Comparison of ENCODE assay signal across 8 cellular contexts in genomic region chr10:102502029-102502336, GRCh38. TPM values are rescaled to one million over a fixed set of nuclear protein-coding genes. Genes with fewer than 3 reads are reported as not detected.
DNase-seq lines count a peak whose midpoint lies in the region; ATAC-seq lines count a peak whose summit lies in the region.

No MANE protein-coding gene starts in this region.

- DNase-seq in GM04504 (ENCODE audit: low read depth) (peak; percentile 99), NCI-H1048 (lab: John Stamatoyannopoulos, UW) (peak; percentile 93), SK-N-DZ (ENCODE audit: low spot score) (peak; percentile 99), glomerular visceral epithelial cell (ENCODE audit: extremely low spot score) (peak; percentile 100), occipital lobe (lab: John Stamatoyannopoulos, UW) (peak; percentile 100)
- DNase-seq in activated naive CD4-positive, alpha-beta T cell treated with anti-CD3 and anti-CD28 coated beads, Interleukin-2, amount 50 U/mL, for 72 hours (ENCODE audit: low spot score in 2 of 2) = peak; percentile 99

- peak overlapping the region; percentile 93 for H3K27ac ChIP-seq in temporal lobe (ENCODE audit: low read depth, low read length)

- no peaks in the 10 kb centered on the region for H3K9me3 Mint-ChIP-seq in activated naive CD4-positive, alpha-beta T cell treated with anti-CD3 and anti-CD28 coated beads, Interleukin-2, amount 50 U/mL, for 72 hours

- H3K36me3 Mint-ChIP-seq in activated naive CD4-positive, alpha-beta T cell treated with anti-CD3 and anti-CD28 coated beads, Interleukin-2, amount 50 U/mL, for 72 hours = no peaks in the 10 kb centered on the region

- no peak overlapping the region for H3K27ac Mint-ChIP-seq in activated naive CD4-positive, alpha-beta T cell treated with anti-CD3 and anti-CD28 coated beads, Interleukin-2, amount 50 U/mL, for 72 hours

- ATAC-seq in HG02588 (IDR thresholded peaks at IDR 0.05; ENCODE audit: unreplicated experiment) = peak; percentile 70
- peak; percentile 78 to 83 for ATAC-seq in activated naive CD4-positive, alpha-beta T cell treated with anti-CD3 and anti-CD28 coated beads, Interleukin-2, amount 50 U/mL, for 72 hours

RNA-seq across cellular contexts. Expression of gene ACTR1A, which starts 0.5 kb away (rescaled TPM):
- 149 and 157 TPM in 2 replicates for polyA plus RNA-seq in SK-N-DZ (2014; cell fraction: cytosol; rRNA removed)
- 83.3 and 95.2 TPM in 2 replicates for polyA plus RNA-seq in SK-N-DZ (2014; cell fraction: nucleus; rRNA removed)
- total RNA-seq in activated naive CD4-positive, alpha-beta T cell treated with anti-CD3 and anti-CD28 coated beads, Interleukin-2, amount 50 U/mL, for 72 hours = 10 to 100 TPM; 48.9 to 97.4 TPM
- total RNA-seq in occipital lobe = 164 TPM
- 148 TPM for total RNA-seq in temporal lobe

RNA-seq across cellular contexts. Expression of gene SUFU, which starts 1.8 kb away (rescaled TPM):
- 4.9 and 5.4 TPM in 2 replicates for polyA plus RNA-seq in SK-N-DZ (2014; cell fraction: cytosol; rRNA removed)
- 2.8 and 5.5 TPM in 2 replicates for polyA plus RNA-seq in SK-N-DZ (2014; cell fraction: nucleus; rRNA removed)
- 1 to 10 TPM; 9.1 to 9.9 TPM for total RNA-seq in activated naive CD4-positive, alpha-beta T cell treated with anti-CD3 and anti-CD28 coated beads, Interleukin-2, amount 50 U/mL, for 72 hours
- total RNA-seq in occipital lobe = 3.1 TPM
- total RNA-seq in temporal lobe = 7.1 TPM

RNA-seq across cellular contexts. Expression of gene C10orf95, which starts 50.6 kb away (rescaled TPM):
- not detected in 2 replicates for polyA plus RNA-seq in SK-N-DZ (2014; cell fraction: cytosol; rRNA removed)
- not detected in 2 replicates for polyA plus RNA-seq in SK-N-DZ (2014; cell fraction: nucleus; rRNA removed)
- under 1 TPM in 1 of 2 donors, not detected in 1; 0.30 TPM for total RNA-seq in activated naive CD4-positive, alpha-beta T cell treated with anti-CD3 and anti-CD28 coated beads, Interleukin-2, amount 50 U/mL, for 72 hours
- total RNA-seq in occipital lobe (not detected), temporal lobe (under 0.01 TPM)

Comparison
In these comparisons a context has a peak if more than half of its experiments do, and no peak if none do; other contexts are left out.
1. Peak in every context shown above with its lines: DNase-seq, ATAC-seq and H3K27ac ChIP-seq.